Comparison of ENCODE assay signal across 1 cellular context in genomic region chr12:124614512-124615292, GRCh38.
TF ChIP-seq lines count a peak whose summit lies in the region.

No MANE protein-coding gene starts in this region.

TF ChIP-seq in HepG2, 621 proteins besides CTCF, POLR2A, EP300 and RAD21 (continued from another document):
- no peak for TF ChIP-seq MXI1 (IDR thresholded peaks at IDR 0.05; ENCODE audit: borderline replicate concordance, low read depth, low read length)
